In the genomic region with DNA sequence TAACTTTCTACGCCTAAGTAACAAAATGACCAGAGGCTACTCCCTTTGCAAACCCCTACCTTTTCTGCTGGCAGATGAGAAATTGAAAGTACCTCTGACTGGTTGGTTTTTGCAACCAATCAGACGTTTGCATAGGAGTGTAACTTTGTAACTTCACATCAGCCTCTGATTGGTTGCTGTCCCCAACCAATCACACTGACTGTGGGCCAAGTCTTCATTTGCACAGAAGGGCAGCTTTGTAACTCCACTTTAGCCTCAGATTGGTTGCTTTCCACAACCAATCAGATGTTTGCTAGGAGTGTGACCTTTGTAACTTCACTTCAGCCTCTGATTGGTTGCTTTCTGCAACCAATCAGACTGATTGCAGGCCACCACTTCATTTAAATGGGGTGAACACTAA, we compare ENCODE assay signal across 28 cellular contexts.
DNase-seq lines count a peak whose midpoint lies in the region; ATAC-seq and TF ChIP-seq lines count a peak whose summit lies in the region.
"Had no signal": no experiment of that assay in that cellular context is flagged by ENCODE, and none has a peak within 500 bp of the region (broad histone marks: within the 10 kb centered on the region; RNA-seq: fewer than 3 reads in every experiment).

No MANE protein-coding gene starts in this region.

- H3K4me3 ChIP-seq in Loucy (ENCODE audit: low read length, poor library complexity, severe bottlenecking) (no peak overlapping the region), fibroblast of mammary gland (ENCODE audit: control insufficient read depth, low read depth, low read length) (no peak overlapping the region), lower leg skin (ENCODE audit: low read depth, poor library complexity, severe bottlenecking) (no peak overlapping the region)
- H3K4me3 ChIP-seq: SJSA1 had no signal

- H3K4me1 Mint-ChIP-seq in activated CD4-positive, alpha-beta T cell treated with anti-CD3 and anti-CD28 coated beads, Interleukin-2, amount 10 ng/mL, durations not matched to agents 24 days and 14 days, result no peaks in the 10 kb centered on the region
- H3K4me1 Mint-ChIP-seq: CD14-positive monocyte had no signal

- H3K4me3 Mint-ChIP-seq in activated CD4-positive, alpha-beta T cell treated with anti-CD3 and anti-CD28 coated beads, Interleukin-2, amount 10 ng/mL, durations not matched to agents 24 days and 14 days, result no peak overlapping the region
- H3K4me3 Mint-ChIP-seq: CD14-positive monocyte; CD8-positive, alpha-beta memory T cell had no signal

- no peaks in the 10 kb centered on the region for H3K4me1 ChIP-seq in Loucy (ENCODE audit: insufficient read depth, low read length, poor library complexity, severe bottlenecking)
- H3K4me1 ChIP-seq: BE2C, SJSA1 had no signal

- DNase-seq in Caki2 (ENCODE audit: low read depth) (peak; percentile 15), OCI-M1 (lab: John Stamatoyannopoulos, UW) (peak; percentile 41), fibroblast of mammary gland (ENCODE audit: low read depth) (peak; percentile 7), lower leg skin (ENCODE audit: low spot score in 2 of 2) (no peak)
- DNase-seq in activated CD4-positive, alpha-beta T cell treated with anti-CD3 and anti-CD28 coated beads, Interleukin-2, amount 10 ng/mL, durations not matched to agents 24 days and 14 days, result no peak
- DNase-seq: 8988T; ACHN; BE2C; Calu3; CD8-positive, alpha-beta memory T cell; DND-41; NCI-H1092; NCI-H1417 treated with DMSO at 0.1 percent for 48 hours; NCI-H1694 treated with DMSO at 0.1 percent for 48 hours; NCI-H2081 treated with DMSO at 0.1 percent for 48 hours; NCI-H2171; NCI-H226; NCI-H510A; NCI-H69; PC-3; Right ventricle myocardium superior; RPMI8226 had no signal

- no peak overlapping the region for H3K9ac ChIP-seq in Loucy (ENCODE audit: low read depth, low read length, poor library complexity, severe bottlenecking)

- H3K27ac Mint-ChIP-seq in activated CD4-positive, alpha-beta T cell treated with anti-CD3 and anti-CD28 coated beads, Interleukin-2, amount 10 ng/mL, durations not matched to agents 24 days and 14 days, result no peak overlapping the region
- H3K27ac Mint-ChIP-seq: CD14-positive monocyte had no signal

- no peaks in the 10 kb centered on the region for H3K79me2 ChIP-seq in Loucy (ENCODE audit: insufficient read depth, low read length)

- no peaks in the 10 kb centered on the region for H3K36me3 Mint-ChIP-seq in activated CD4-positive, alpha-beta T cell treated with anti-CD3 and anti-CD28 coated beads, Interleukin-2, amount 10 ng/mL, durations not matched to agents 24 days and 14 days (ENCODE audit: low read depth)
- H3K36me3 Mint-ChIP-seq: CD14-positive monocyte had no signal

- no peaks in the 10 kb centered on the region for H3K9me3 ChIP-seq in Loucy (ENCODE audit: insufficient read depth, low read depth, low read length)
- H3K9me3 ChIP-seq: BE2C, SJSA1 had no signal

- peaks cover 3% of the 10 kb centered on the region for H3K9me3 Mint-ChIP-seq in activated CD4-positive, alpha-beta T cell treated with anti-CD3 and anti-CD28 coated beads, Interleukin-2, amount 10 ng/mL, durations not matched to agents 24 days and 14 days
- H3K9me3 Mint-ChIP-seq: CD8-positive, alpha-beta memory T cell had no signal

- H4K20me1 ChIP-seq in Loucy (ENCODE audit: insufficient read depth, low read length, poor library complexity, severe bottlenecking), result no peaks in the 10 kb centered on the region

- ATAC-seq in GM21576 (IDR thresholded peaks at IDR 0.05; ENCODE audit: unreplicated experiment) (no peak), GM19452 (IDR thresholded peaks at IDR 0.05; ENCODE audit: unreplicated experiment) (no peak)
- ATAC-seq: HCT116, PC-3 had no signal

- no peaks in the 10 kb centered on the region for H3K9me2 ChIP-seq in Loucy (replicated peaks; ENCODE audit: low read depth, low read length)

- in situ Hi-C loops in Caki2 (cut with HindIII; ENCODE audit: low pct_unique_long_range_greater_than_20kb, low sequenced_read_pairs), result no loop called here

- WGBS in lower leg skin, 2 donors, result 74 to 76% methylated on average over 2 of the region's 2 CpGs

- H3K36me3 ChIP-seq in Loucy (ENCODE audit: insufficient read depth, low read length), result no peaks in the 10 kb centered on the region
- H3K36me3 ChIP-seq: BE2C had no signal

- H2AFZ ChIP-seq in Loucy (ENCODE audit: low read length), result 0 out of 2 replicates have a peak overlapping the region, but pooled peaks have one; percentile 39

- no peaks in the 10 kb centered on the region for H3K27me3 ChIP-seq in Loucy (ENCODE audit: insufficient read depth, low read length, poor library complexity, severe bottlenecking)
- H3K27me3 ChIP-seq: BE2C, SJSA1 had no signal

- intact Hi-C loops in activated CD4-positive, alpha-beta T cell treated with anti-CD3 and anti-CD28 coated beads, Interleukin-2, amount 10 ng/mL, durations not matched to agents 24 days and 14 days (cut with micrococcal nuclease), result no loop called here
- intact Hi-C loops in lower leg skin (cut with DNase I; ENCODE audit: low total_unique reads), result no loop called here

- no peak for TF ChIP-seq POLR2A in lower leg skin (IDR thresholded peaks at IDR 0.05)

- no peaks in the 10 kb centered on the region for H3F3A ChIP-seq in Loucy (ENCODE audit: low read depth)

- H3K4me2 ChIP-seq in Loucy (ENCODE audit: low read depth, low read length, poor library complexity, severe bottlenecking), result peak overlapping the region; percentile 40

- no peak for TF ChIP-seq CTCF in Loucy (conservative IDR thresholded peaks at IDR 0.05; ENCODE audit: low read length)
- TF ChIP-seq CTCF in fibroblast of mammary gland (conservative IDR thresholded peaks at IDR 0.05; ENCODE audit: control insufficient read depth, insufficient read depth, low read depth, low read length), result no peak
- TF ChIP-seq CTCF in lower leg skin (IDR thresholded peaks at IDR 0.05), result no peak

- no peaks in the 10 kb centered on the region for H3K27me3 Mint-ChIP-seq in activated CD4-positive, alpha-beta T cell treated with anti-CD3 and anti-CD28 coated beads, Interleukin-2, amount 10 ng/mL, durations not matched to agents 24 days and 14 days
- H3K27me3 Mint-ChIP-seq: CD8-positive, alpha-beta memory T cell had no signal

Comparison
In these comparisons a context has a peak if more than half of its experiments do, and no peak if none do; other contexts are left out.
1. DNase-seq: peak in Caki2 (single experiment), OCI-M1 (single experiment) and fibroblast of mammary gland (single experiment); none in activated CD4-positive, alpha-beta T cell treated with anti-CD3 and anti-CD28 coated beads, Interleukin-2, amount 10 ng/mL, durations not matched to agents 24 days and 14 days (single experiment) and lower leg skin (0 of 2).